In genomic region chr1:6476483-6476882, GRCh38 we compare ENCODE assay signal across 19 cellular contexts. TPM values are rescaled to one million over a fixed set of nuclear protein-coding genes. Genes with fewer than 3 reads are reported as not detected.
A peak's percentile ranks its signal among the peaks of the same experiment; 100 is the strongest.
DNase-seq lines count a peak whose midpoint lies in the region; ATAC-seq and TF ChIP-seq lines count a peak whose summit lies in the region.
"Had no signal": no experiment of that assay in that cellular context is flagged by ENCODE, and none has a peak within 500 bp of the region (broad histone marks: within the 10 kb centered on the region; RNA-seq: fewer than 3 reads in every experiment).

No MANE protein-coding gene starts in this region.

- H3K27me3 Mint-ChIP-seq in Caco-2 (ENCODE audit: insufficient read depth, unreplicated experiment): no peaks in the 10 kb centered on the region

- H3K9me3 ChIP-seq in Caco-2 (no peaks in the 10 kb centered on the region), mucosa of rectum (ENCODE audit: control insufficient read depth in 2 of 2, low read length in 2 of 2) (no peaks in the 10 kb centered on the region)
- H3K9me3 ChIP-seq: BE2C had no signal

- intact Hi-C loops in Caco-2 (cut with micrococcal nuclease; ENCODE audit: unreplicated experiment): no loop called here

- no peak overlapping the region for H3K4me3 ChIP-seq in Caco-2 (ENCODE audit: low read depth, low read length)
- no peak overlapping the region for H3K4me3 ChIP-seq in mucosa of rectum (ENCODE audit: low read length in 2 of 2)
- H3K4me3 ChIP-seq: GM23338, PC-9 had no signal

- no peaks in the 10 kb centered on the region for H3K27me3 ChIP-seq in Caco-2 (replicated peaks; ENCODE audit: control insufficient read depth, insufficient read depth, low read length)
- no peaks in the 10 kb centered on the region for H3K27me3 ChIP-seq in mucosa of rectum (ENCODE audit: control insufficient read depth in 2 of 2, insufficient read depth in 2 of 2, low read length in 2 of 2)
- H3K27me3 ChIP-seq: BE2C had no signal

- BruUV-seq in Caco-2 (replicated peaks; lab: Mats Ljungman, UMichigan): no TSS peak

- peak overlapping the region; percentile 32 to 66 for H3K9ac ChIP-seq in mucosa of rectum (ENCODE audit: low read depth in 1 of 2, low read length in 2 of 2)

- peaks cover 8% of the 10 kb centered on the region for H3K4me1 Mint-ChIP-seq in Caco-2 (ENCODE audit: low read depth, unreplicated experiment)

- H3K27ac ChIP-seq in epithelial cell of prostate: peak overlapping the region; percentile 42
- H3K27ac ChIP-seq in mucosa of rectum (ENCODE audit: low read depth in 2 of 2, low read length in 2 of 2): peak overlapping the region; percentile 71 to 75
- H3K27ac ChIP-seq: PC-9 had no signal

- no peak overlapping the region for H3K4me3 Mint-ChIP-seq in Caco-2 (ENCODE audit: unreplicated experiment)
- H3K4me3 Mint-ChIP-seq: GM23338 had no signal

- H3K36me3 ChIP-seq in Caco-2 (ENCODE audit: control insufficient read depth, insufficient read depth, low read length): no peaks in the 10 kb centered on the region; the same call in 1 of the 2 replicates
- H3K36me3 ChIP-seq in mucosa of rectum (ENCODE audit: control insufficient read depth in 2 of 2, insufficient read depth in 2 of 2, low read length in 2 of 2): no peaks in the 10 kb centered on the region
- H3K36me3 ChIP-seq: BE2C had no signal

- peaks cover 42% of the 10 kb centered on the region for H3K4me1 ChIP-seq in Caco-2
- peaks cover 36 to 43% of the 10 kb centered on the region in 2 donors for H3K4me1 ChIP-seq in mucosa of rectum (ENCODE audit: control insufficient read depth in 2 of 2, insufficient read depth in 2 of 2, low read length in 2 of 2)
- H3K4me1 ChIP-seq: BE2C had no signal

- CTCF ChIA-PET in Caco-2 (lab: Charles Lee): interaction anchor here (1.3 kb wide), 1 partner anchor 10 kb away, joined by 5 read pairs; no protein-coding TSS in a partner anchor

- no peak for TF ChIP-seq CTCF in Caco-2 (IDR thresholded peaks at IDR 0.05; ENCODE audit: insufficient read depth in 1 of 2, low read depth in 1 of 2, low read length in 1 of 2, severe bottlenecking in 1 of 2, unreplicated experiment in 1 of 2)

- POLR2A ChIA-PET in Caco-2 (lab: Charles Lee): no interaction called here

- peaks cover 15% of the 10 kb centered on the region for H3K36me3 Mint-ChIP-seq in Caco-2 (ENCODE audit: insufficient read depth, unreplicated experiment)

- peak; percentile 68 to 81 for DNase-seq in Caco-2
- DNase-seq in NCI-H526 (lab: John Stamatoyannopoulos, UW): peak; percentile 76 to 88
- no peak for DNase-seq in epithelial cell of prostate (ENCODE audit: low read depth, low spot score)
- DNase-seq in epidermal melanocyte (ENCODE audit: insufficient read length, low spot score): no peak
- DNase-seq in NCI-H2029 treated with DMSO at 0.1 percent for 48 hours (lab: John Stamatoyannopoulos, UW): no peak
- DNase-seq: BE2C; CD4-positive, CD25-positive, alpha-beta regulatory T cell; COR-L47; EL; NCI-H1105; NCI-H2107; NCI-H2227 treated with DMSO at 0.1 percent for 48 hours; NCI-H510A treated with DMSO at 0.1 percent for 48 hours; PC-9 had no signal

- no peaks in the 10 kb centered on the region for H3K9me3 Mint-ChIP-seq in Caco-2 (ENCODE audit: unreplicated experiment)
- H3K9me3 Mint-ChIP-seq: CD4-positive, CD25-positive, alpha-beta regulatory T cell; GM23338 had no signal

- peak overlapping the region; percentile 78 for H3K27ac Mint-ChIP-seq in Caco-2 (ENCODE audit: unreplicated experiment)
- H3K27ac Mint-ChIP-seq: CD4-positive, CD25-positive, alpha-beta regulatory T cell had no signal

- no peak for ATAC-seq in HG02884 (IDR thresholded peaks at IDR 0.05; ENCODE audit: unreplicated experiment)
- ATAC-seq: GM23338 had no signal

RNA-seq across cellular contexts. Expression of gene TNFRSF25, which starts 10.5 kb away (rescaled TPM):
- 15.0 and 16.3 TPM in 2 replicates for total RNA-seq in Caco-2 (2022)

RNA-seq across cellular contexts. Expression of gene PLEKHG5, which starts 15.0 kb away (rescaled TPM):
- 11.6 and 12.2 TPM in 2 replicates for total RNA-seq in Caco-2 (2022)

RNA-seq across cellular contexts. Expression of gene ESPN, which starts 51.9 kb away (rescaled TPM):
- 14.9 and 16.3 TPM in 2 replicates for total RNA-seq in Caco-2 (2022)
- total RNA-seq: A172, LHCN-M2 had no signal

RNA-seq across cellular contexts. Expression of gene HES2, which starts 56.8 kb away (rescaled TPM):
- total RNA-seq in Caco-2 (2022): 0.37 and 0.91 TPM in 2 replicates
- total RNA-seq: CD4-positive, CD25-positive, alpha-beta regulatory T cell; LHCN-M2 had no signal

Comparison
In these comparisons a context has a peak if more than half of its experiments do, and no peak if none do; other contexts are left out.
1. DNase-seq: peak in Caco-2 (2 of 2) and NCI-H526 (2 of 2); none in epithelial cell of prostate (single experiment), epidermal melanocyte (single experiment) and NCI-H2029 treated with DMSO at 0.1 percent for 48 hours (single experiment).